Comparison of ENCODE assay signal across 8 cellular contexts in genomic region chr19:3276341-3276799, GRCh38. TPM values are rescaled to one million over a fixed set of nuclear protein-coding genes. Genes with fewer than 3 reads are reported as not detected.
DNase-seq lines count a peak whose midpoint lies in the region; ATAC-seq and TF ChIP-seq lines count a peak whose summit lies in the region.

No MANE protein-coding gene starts in this region.

- no peaks in the 10 kb centered on the region for H3K9me3 Mint-ChIP-seq in activated naive CD4-positive, alpha-beta T cell treated with anti-CD3 and anti-CD28 coated beads, Interleukin-2, amount 50 U/mL, for 24 hours

- H3K36me3 ChIP-seq in PC-3 (ENCODE audit: low read depth, low read length) = no peaks in the 10 kb centered on the region; the same call in 1 of the 2 replicates
- H3K36me3 ChIP-seq in mucosa of descending colon (ENCODE audit: low read depth) = no peaks in the 10 kb centered on the region

- intact Hi-C loops in PC-3 (cut with micrococcal nuclease) (loop anchor here (1.0 kb wide), 1 partner anchor 9 kb away; no protein-coding TSS in a partner anchor), mucosa of descending colon (cut with DNase I, micrococcal nuclease) (no loop called here)

- no peak overlapping the region for H3K9ac ChIP-seq in PC-3 (ENCODE audit: low read length)

- no peak overlapping the region for H3K27ac ChIP-seq in PC-3 (ENCODE audit: low read length)

- no peak for TF ChIP-seq CTCF in PC-3 (conservative IDR thresholded peaks at IDR 0.05; ENCODE audit: low read depth, low read length)
- no peak for TF ChIP-seq CTCF in mucosa of descending colon (IDR thresholded peaks at IDR 0.05)

- H3K4me1 ChIP-seq in PC-3 (ENCODE audit: insufficient read depth, low read length) = 0 out of 2 replicates have a peak, but pooled peaks cover 4% of the 10 kb centered on the region
- no peaks in the 10 kb centered on the region for H3K4me1 ChIP-seq in mucosa of descending colon (ENCODE audit: low read depth)

- POLR2A ChIA-PET in PC-3 (lab: Charles Lee; ENCODE audit: unreplicated experiment) = interaction anchor here (1.1 kb wide), 1 partner anchor 9 kb away, joined by 14 read pairs; no protein-coding TSS in a partner anchor

- no peaks in the 10 kb centered on the region for H3K79me2 ChIP-seq in PC-3 (ENCODE audit: low read length)

- DNase-seq in NCI-H1105 treated with DMSO at 0.1 percent for 48 hours (lab: John Stamatoyannopoulos, UW) (peak; percentile 87), NCI-H1105 (lab: John Stamatoyannopoulos, UW) (no peak), PC-3 (peak; percentile 75), mucosa of descending colon (peak; percentile 75 to 83 (median 82)), NCI-H1092 (lab: John Stamatoyannopoulos, UW) (no peak), C1 segment of cervical spinal cord (lab: John Stamatoyannopoulos, UW) (no peak)

- H3K36me3 Mint-ChIP-seq in activated naive CD4-positive, alpha-beta T cell treated with anti-CD3 and anti-CD28 coated beads, Interleukin-2, amount 50 U/mL, for 24 hours = no peaks in the 10 kb centered on the region

- no peak overlapping the region for H2AFZ ChIP-seq in PC-3 (ENCODE audit: low read length)

- H3K4me1 Mint-ChIP-seq in activated naive CD4-positive, alpha-beta T cell treated with anti-CD3 and anti-CD28 coated beads, Interleukin-2, amount 50 U/mL, for 24 hours = peaks cover 12% of the 10 kb centered on the region

- H4K20me1 ChIP-seq in PC-3 (ENCODE audit: low read length) = no peaks in the 10 kb centered on the region

- H3K9me2 ChIP-seq in PC-3 (replicated peaks; ENCODE audit: low read length) = no peaks in the 10 kb centered on the region

- no peaks in the 10 kb centered on the region for H3F3A ChIP-seq in PC-3 (ENCODE audit: low read length, unreplicated experiment)

- BruUV-seq in PC-3 (replicated peaks; lab: Mats Ljungman, UMichigan) = no TSS peak

- peak overlapping the region; percentile 19 for H3K4me3 Mint-ChIP-seq in activated naive CD4-positive, alpha-beta T cell treated with anti-CD3 and anti-CD28 coated beads, Interleukin-2, amount 50 U/mL, for 24 hours

- H3K9me3 ChIP-seq in PC-3 (ENCODE audit: low read length) = no peaks in the 10 kb centered on the region
- peaks cover 5% of the 10 kb centered on the region for H3K9me3 ChIP-seq in mucosa of descending colon

- peaks cover 5% of the 10 kb centered on the region for H3K27me3 Mint-ChIP-seq in activated naive CD4-positive, alpha-beta T cell treated with anti-CD3 and anti-CD28 coated beads, Interleukin-2, amount 50 U/mL, for 24 hours

- CTCF ChIA-PET in PC-3 (lab: Charles Lee) = interaction anchor here (0.6 to 1.0 kb wide), 3 partner anchors 9 to 53 kb away, joined by 3 to 10 read pairs (median 5); no protein-coding TSS in a partner anchor

- peak; percentile 71 for ATAC-seq in PC-3
- ATAC-seq in mucosa of descending colon = peak; percentile 73
- no peak for ATAC-seq in GM21529 (IDR thresholded peaks at IDR 0.05; ENCODE audit: unreplicated experiment)

- no peak overlapping the region; the same call in 1 of the 2 replicates for H3K4me3 ChIP-seq in PC-3 (ENCODE audit: low read length)
- no peak overlapping the region for H3K4me3 ChIP-seq in mucosa of descending colon

- peak overlapping the region; percentile 65 for H3K4me2 ChIP-seq in PC-3 (ENCODE audit: low read length)

- no peaks in the 10 kb centered on the region for H3K27me3 ChIP-seq in PC-3 (ENCODE audit: low read length)

- no peak overlapping the region for H3K27ac Mint-ChIP-seq in activated naive CD4-positive, alpha-beta T cell treated with anti-CD3 and anti-CD28 coated beads, Interleukin-2, amount 50 U/mL, for 24 hours

RNA-seq across cellular contexts. Expression of gene CELF5, which starts 51.9 kb away (rescaled TPM):
- total RNA-seq in PC-3 (2014; rRNA removed) (0.44 and 0.75 TPM in 2 replicates), mucosa of descending colon (1 to 10 TPM in 1 of 3 donors, under 1 TPM in 2; 0.75 to 2.7 (median 0.79) TPM)

Comparison
In these comparisons a context has a peak if more than half of its experiments do, and no peak if none do; other contexts are left out.
1. DNase-seq: peak in NCI-H1105 treated with DMSO at 0.1 percent for 48 hours (single experiment), PC-3 (single experiment) and mucosa of descending colon (3 of 3); none in NCI-H1105 (single experiment), NCI-H1092 (single experiment) and C1 segment of cervical spinal cord (0 of 14).